In genomic region chr19:13842294-13843103, GRCh38 we compare ENCODE assay signal across 8 cellular contexts. TPM values are rescaled to one million over a fixed set of nuclear protein-coding genes. Genes with fewer than 3 reads are reported as not detected.
DNase-seq lines count a peak whose midpoint lies in the region; ATAC-seq and TF ChIP-seq lines count a peak whose summit lies in the region.

No MANE protein-coding gene starts in this region.

- CTCF ChIA-PET in CD4-positive, alpha-beta memory T cell (lab: Charles Lee; ENCODE audit: partially characterized antibody), result interaction anchor here (1.1 to 4.7 kb wide), 2 partner anchors 20 to 58 kb away, joined by 3 to 37 read pairs; no protein-coding TSS in a partner anchor

- H3K4me3 Mint-ChIP-seq in CD4-positive, alpha-beta memory T cell, result peak overlapping the region; percentile 88 to 97 (median 96)

- POLR2A ChIA-PET in CD4-positive, alpha-beta memory T cell (lab: Charles Lee; ENCODE audit: partially characterized antibody), result interaction anchor here (0.9 to 9.7 kb wide), 7 partner anchors 9 to 54 kb away, joined by 3 to 119 read pairs (median 6); partner anchors contain the start of gene ZSWIM4

- peak overlapping the region; percentile 99 to 100 (median 99) for H3K27ac Mint-ChIP-seq in CD4-positive, alpha-beta memory T cell

- H3K27ac ChIP-seq in CD4-positive, alpha-beta memory T cell (ENCODE audit: low read depth, low read length), result peak overlapping the region; percentile 98

- no peaks in the 10 kb centered on the region for H3K9me3 ChIP-seq in CD4-positive, alpha-beta memory T cell (ENCODE audit: control insufficient read depth in 1 of 2, low read length in 2 of 2)

- peaks cover 0 to 5% (median 0%) of the 10 kb centered on the region in 8 donors for H3K9me3 Mint-ChIP-seq in CD4-positive, alpha-beta memory T cell

- intact Hi-C loops in CD4-positive, alpha-beta memory T cell (cut with micrococcal nuclease), result loop anchor here (10.0 kb wide), 1 partner anchor 682 kb away; the partner anchor contains the start of gene TECR
- intact Hi-C loops in sciatic nerve (cut with DNase I), result no loop called here

- H3K4me1 ChIP-seq in CD4-positive, alpha-beta memory T cell (ENCODE audit: insufficient read depth, low read length), result peaks cover 82% of the 10 kb centered on the region

- ATAC-seq in HG02642 (IDR thresholded peaks at IDR 0.05; ENCODE audit: poor library complexity, unreplicated experiment), result peak; percentile 31
- peak; percentile 38 for ATAC-seq in sciatic nerve
- ATAC-seq in GM18511 (IDR thresholded peaks at IDR 0.05; ENCODE audit: unreplicated experiment), result no peak

- in situ Hi-C loops in astrocyte of the cerebellum (cut with HindIII; ENCODE audit: low sequenced_read_pairs), result no loop called here

- peaks cover 0 to 38% of the 10 kb centered on the region in 2 donors for H3K36me3 Mint-ChIP-seq in CD4-positive, alpha-beta memory T cell

- DNase-seq in CD4-positive, alpha-beta memory T cell, result peak; percentile 71 to 78 (median 77)
- DNase-seq in SW480 (ENCODE audit: low spot score) (peak; percentile 67), astrocyte of the cerebellum (ENCODE audit: low read depth) (no peak), hepatic stellate cell (ENCODE audit: low spot score) (peak; percentile 88), sciatic nerve (ENCODE audit: low spot score) (peak; percentile 93), NCI-H1436 treated with DMSO at 0.1 percent for 48 hours (lab: John Stamatoyannopoulos, UW) (no peak)

- no peaks in the 10 kb centered on the region for H3K27me3 ChIP-seq in CD4-positive, alpha-beta memory T cell (ENCODE audit: insufficient read depth, low read length)

- H3K27me3 Mint-ChIP-seq in CD4-positive, alpha-beta memory T cell, result peaks cover 0 to 4% of the 10 kb centered on the region in 2 donors

- H3K4me1 Mint-ChIP-seq in CD4-positive, alpha-beta memory T cell, result peaks cover 33 to 89% (median 54%) of the 10 kb centered on the region in 4 donors

- peak overlapping the region; percentile 42 to 63 for H3K4me3 ChIP-seq in CD4-positive, alpha-beta memory T cell (ENCODE audit: low read length in 2 of 2)
- H3K4me3 ChIP-seq in astrocyte of the cerebellum (ENCODE audit: low read depth, low read length), result peak overlapping the region; percentile 75

- H3K36me3 ChIP-seq in CD4-positive, alpha-beta memory T cell (ENCODE audit: insufficient read depth, low read length), result no peaks in the 10 kb centered on the region

- no peak for TF ChIP-seq CTCF in astrocyte of the cerebellum (IDR thresholded peaks at IDR 0.05; ENCODE audit: low read depth, low read length, missing control alignments)

RNA-seq across cellular contexts. Expression of gene NANOS3, which starts 34.4 kb away (rescaled TPM):
- total RNA-seq in CD4-positive, alpha-beta memory T cell, result not detected
- polyA plus RNA-seq in CD4-positive, alpha-beta memory T cell, result not detected
- total RNA-seq in sciatic nerve, result 1.4 TPM

RNA-seq across cellular contexts. Expression of gene ZSWIM4, which starts 47.3 kb away (rescaled TPM):
- 1 to 10 TPM; 6.4 to 6.6 TPM for total RNA-seq in CD4-positive, alpha-beta memory T cell
- 1 to 10 TPM in 1 of 2 donors, under 1 TPM in 1; 0.33 to 1.6 TPM for polyA plus RNA-seq in CD4-positive, alpha-beta memory T cell
- total RNA-seq in sciatic nerve, result 8.2 TPM

Comparison
In these comparisons a context has a peak if more than half of its experiments do, and no peak if none do; other contexts are left out.
1. DNase-seq: peak in CD4-positive, alpha-beta memory T cell (5 of 5), SW480 (single experiment), hepatic stellate cell (single experiment) and sciatic nerve (single experiment); none in astrocyte of the cerebellum (single experiment) and NCI-H1436 treated with DMSO at 0.1 percent for 48 hours (single experiment).